In genomic region chr2:231162036-231162345, GRCh38 we compare ENCODE assay signal across 12 cellular contexts. TPM values are rescaled to one million over a fixed set of nuclear protein-coding genes. Genes with fewer than 3 reads are reported as not detected.
DNase-seq lines count a peak whose midpoint lies in the region; ATAC-seq and TF ChIP-seq lines count a peak whose summit lies in the region.
"Had no signal": no experiment of that assay in that cellular context is flagged by ENCODE, and none has a peak within 500 bp of the region (broad histone marks: within the 10 kb centered on the region; RNA-seq: fewer than 3 reads in every experiment).

No MANE protein-coding gene starts in this region.

- H3K27me3 Mint-ChIP-seq in activated CD4-positive, alpha-beta T cell treated with anti-CD3 and anti-CD28 coated beads, Interleukin-2, amount 10 ng/mL, durations not matched to agents 24 days and 14 days = no peaks in the 10 kb centered on the region
- H3K27me3 Mint-ChIP-seq in glutamatergic neuron (ENCODE audit: unreplicated experiment) = no peaks in the 10 kb centered on the region

- no peaks in the 10 kb centered on the region for H3K9me3 ChIP-seq in left lung
- H3K9me3 ChIP-seq in tibial artery = no peaks in the 10 kb centered on the region
- H3K9me3 ChIP-seq: BLaER1 had no signal

- H3K27ac Mint-ChIP-seq in activated CD4-positive, alpha-beta T cell treated with anti-CD3 and anti-CD28 coated beads, Interleukin-2, amount 10 ng/mL, durations not matched to agents 24 days and 14 days = peak overlapping the region; percentile 85
- no peak overlapping the region for H3K27ac Mint-ChIP-seq in glutamatergic neuron (ENCODE audit: unreplicated experiment)

- peak; percentile 24 for DNase-seq in activated CD4-positive, alpha-beta T cell treated with anti-CD3 and anti-CD28 coated beads, Interleukin-2, amount 10 ng/mL, durations not matched to agents 24 days and 14 days
- no peak for DNase-seq in activated CD4-positive, alpha-beta T cell treated with anti-CD3 and anti-CD28 coated beads for 4 hours
- DNase-seq in astrocyte of the hippocampus (ENCODE audit: low read depth, low spot score) = peak; percentile 83
- no peak for DNase-seq in left lung
- DNase-seq in tibial artery = no peak
- DNase-seq in glutamatergic neuron = no peak
- DNase-seq in NCI-H187 treated with DMSO at 0.1 percent for 48 hours (lab: John Stamatoyannopoulos, UW) = no peak
- DNase-seq: activated CD8-positive, alpha-beta memory T cell treated with anti-CD3 and anti-CD28 coated beads, Interleukin-2, amount 50 U/mL, for 48 hours; left colon had no signal

- TF ChIP-seq CTCF in left lung (IDR thresholded peaks at IDR 0.05) (no peak), tibial artery (IDR thresholded peaks at IDR 0.05) (no peak), glutamatergic neuron (IDR thresholded peaks at IDR 0.05; ENCODE audit: partially characterized antibody, unreplicated experiment) (no peak)

- H3K4me3 ChIP-seq in left lung (no peak overlapping the region), tibial artery (peak overlapping the region in 1 of 2 donors; percentile 13)
- H3K4me3 ChIP-seq: BLaER1 had no signal

- H3K27me3 ChIP-seq in left lung (no peaks in the 10 kb centered on the region), tibial artery (no peaks in the 10 kb centered on the region)
- H3K27me3 ChIP-seq: BLaER1 had no signal

- peaks cover 10 to 11% of the 10 kb centered on the region in 2 donors for H3K4me1 ChIP-seq in left lung
- H3K4me1 ChIP-seq in tibial artery = peaks cover 0 to 52% (median 14%) of the 10 kb centered on the region in 4 donors
- H3K4me1 ChIP-seq: BLaER1 had no signal

- H3K27ac ChIP-seq in left lung (peak overlapping the region; percentile 55 to 74), tibial artery (peak overlapping the region; percentile 62 to 79)
- H3K27ac ChIP-seq: BLaER1 had no signal

- peaks cover 0 to 73% of the 10 kb centered on the region in 2 donors for H3K36me3 ChIP-seq in left lung
- H3K36me3 ChIP-seq in tibial artery = peaks cover 7 to 23% (median 19%) of the 10 kb centered on the region in 3 donors

- H3K4me3 Mint-ChIP-seq in activated CD4-positive, alpha-beta T cell treated with anti-CD3 and anti-CD28 coated beads, Interleukin-2, amount 10 ng/mL, durations not matched to agents 24 days and 14 days = peak overlapping the region; percentile 32
- H3K4me3 Mint-ChIP-seq in glutamatergic neuron (ENCODE audit: unreplicated experiment) = no peak overlapping the region

- H3K9me3 Mint-ChIP-seq in activated CD4-positive, alpha-beta T cell treated with anti-CD3 and anti-CD28 coated beads, Interleukin-2, amount 10 ng/mL, durations not matched to agents 24 days and 14 days = no peaks in the 10 kb centered on the region
- peaks cover 2% of the 10 kb centered on the region for H3K9me3 Mint-ChIP-seq in glutamatergic neuron (ENCODE audit: unreplicated experiment)

- peaks cover 47% of the 10 kb centered on the region for H3K36me3 Mint-ChIP-seq in activated CD4-positive, alpha-beta T cell treated with anti-CD3 and anti-CD28 coated beads, Interleukin-2, amount 10 ng/mL, durations not matched to agents 24 days and 14 days (ENCODE audit: low read depth)
- no peaks in the 10 kb centered on the region for H3K36me3 Mint-ChIP-seq in glutamatergic neuron (ENCODE audit: unreplicated experiment)

- H3K4me1 Mint-ChIP-seq in activated CD4-positive, alpha-beta T cell treated with anti-CD3 and anti-CD28 coated beads, Interleukin-2, amount 10 ng/mL, durations not matched to agents 24 days and 14 days = peaks cover 19% of the 10 kb centered on the region
- H3K4me1 Mint-ChIP-seq in glutamatergic neuron (ENCODE audit: low read depth, unreplicated experiment) = no peaks in the 10 kb centered on the region

- intact Hi-C loops in activated CD4-positive, alpha-beta T cell treated with anti-CD3 and anti-CD28 coated beads, Interleukin-2, amount 10 ng/mL, durations not matched to agents 24 days and 14 days (cut with micrococcal nuclease) = loop anchor here (5.0 kb wide), 1 partner anchor 60 kb away; no protein-coding TSS in a partner anchor
- intact Hi-C loops in left lung (cut with DNase I) = no loop called here
- intact Hi-C loops in tibial artery (cut with DNase I; ENCODE audit: low total_unique reads) = no loop called here

- ATAC-seq in left lung (peak; percentile 83), GM19397 (IDR thresholded peaks at IDR 0.05; ENCODE audit: unreplicated experiment) (no peak)
- ATAC-seq: HCT116, left colon had no signal

RNA-seq across cellular contexts. Expression of gene ARMC9, which starts 36.4 kb away (rescaled TPM):
- total RNA-seq in activated CD4-positive, alpha-beta T cell treated with anti-CD3 and anti-CD28 coated beads, Interleukin-2, amount 10 ng/mL, durations not matched to agents 24 days and 14 days = 5.9 and 6.4 TPM in 2 replicates
- total RNA-seq in left lung = 10 to 100 TPM; 35.8 to 40.6 TPM
- 19.3 TPM for total RNA-seq in glutamatergic neuron (ENCODE audit: unreplicated experiment)

RNA-seq across cellular contexts. Expression of gene HTR2B, which starts 37.1 kb away (rescaled TPM):
- 0.09 TPM in 1 of 2 replicates, not detected in the other for total RNA-seq in activated CD4-positive, alpha-beta T cell treated with anti-CD3 and anti-CD28 coated beads, Interleukin-2, amount 10 ng/mL, durations not matched to agents 24 days and 14 days
- 1 to 10 TPM in 1 of 2 donors, under 1 TPM in 1; 0.94 to 1.1 TPM for total RNA-seq in left lung
- total RNA-seq in glutamatergic neuron (ENCODE audit: unreplicated experiment) = not detected

Comparison
In these comparisons a context has a peak if more than half of its experiments do, and no peak if none do; other contexts are left out.
1. DNase-seq: peak in activated CD4-positive, alpha-beta T cell treated with anti-CD3 and anti-CD28 coated beads, Interleukin-2, amount 10 ng/mL, durations not matched to agents 24 days and 14 days (single experiment) and astrocyte of the hippocampus (single experiment); none in activated CD4-positive, alpha-beta T cell treated with anti-CD3 and anti-CD28 coated beads for 4 hours (0 of 2), left lung (0 of 2), tibial artery (0 of 2), glutamatergic neuron (single experiment) and NCI-H187 treated with DMSO at 0.1 percent for 48 hours (single experiment).